24 cellular contexts compared by ENCODE assay signal in the genomic region with DNA sequence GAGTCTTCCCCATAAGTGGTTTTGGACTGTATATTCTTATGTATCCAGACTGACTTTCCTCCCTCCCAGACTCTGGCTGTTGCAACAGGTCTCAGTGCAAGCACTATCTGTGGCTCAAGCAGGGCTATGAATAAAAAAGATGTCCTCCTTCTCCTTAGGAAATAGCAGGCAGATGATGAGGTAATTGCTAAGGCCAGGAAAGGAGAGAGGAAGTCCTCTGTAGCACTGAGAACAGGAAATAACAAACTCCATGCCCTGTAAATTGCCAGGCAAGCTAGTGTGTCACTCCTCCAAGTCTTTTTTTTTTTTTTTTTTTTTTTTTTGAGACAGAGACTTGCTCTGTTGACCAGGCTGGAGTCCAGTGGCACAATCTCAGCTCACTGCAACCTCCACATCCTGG.
"Had no signal": no experiment of that assay in that cellular context is flagged by ENCODE, and none has a peak within 500 bp of the region (broad histone marks: within the 10 kb centered on the region; RNA-seq: fewer than 3 reads in every experiment).

No MANE protein-coding gene starts in this region.

- ATAC-seq: natural killer cell treated with Interleukin-12 subunit alpha and Interleukin-12 subunit beta and Interleukin-15 and Interleukin-18, amount 100 ng/mL, for 72 hours; stimulated activated memory B cell treated with anti-CD40 and anti-IgM and Interleukin-4, amounts not matched to agents 10 μg/mL and 1 μg/mL and 100 μg/mL, for 72 hours; stimulated activated naive CD8-positive, alpha-beta T cell treated with anti-CD3 and anti-CD28 coated beads, Interleukin-15, amount 100 ng/mL, for 72 hours had no signal

- H3K27me3 Mint-ChIP-seq: naive B cell; natural killer cell treated with Interleukin-12 subunit alpha and Interleukin-12 subunit beta and Interleukin-15 and Interleukin-18, amount 100 ng/mL, for 72 hours; stimulated activated memory B cell treated with anti-CD40 and anti-IgM and Interleukin-4, amounts not matched to agents 10 μg/mL and 1 μg/mL and 100 μg/mL, for 72 hours; stimulated activated naive CD8-positive, alpha-beta T cell treated with anti-CD3 and anti-CD28 coated beads, Interleukin-15, amount 100 ng/mL, for 72 hours had no signal

- H3K36me3 Mint-ChIP-seq: mesothelial cell of epicardium; stimulated activated memory B cell treated with anti-CD40 and anti-IgM and Interleukin-4, amounts not matched to agents 10 μg/mL and 1 μg/mL and 100 μg/mL, for 72 hours had no signal

- DNase-seq: immature natural killer cell; kidney; left ventricle myocardium inferior; mesendoderm; naive B cell; ovary; right lobe of liver; stimulated activated CD4-positive, alpha-beta T cell treated with anti-CD3 and anti-CD28 coated beads, Interleukin-1b, Interleukin-23, amount 100 ng/mL, for 48 hours; stimulated activated CD4-positive, alpha-beta T cell treated with anti-CD3 and anti-CD28 coated beads, Interleukin-2, amount 100 ng/mL, for 48 hours; stimulated activated CD4-positive, alpha-beta T cell treated with anti-CD3 and anti-CD28 coated beads, Interleukin-4, amount 100 ng/mL, for 4 hours; stimulated activated CD8-positive, alpha-beta memory T cell treated with anti-CD3 and anti-CD28 coated beads, Interleukin-4, amount 100 ng/mL, for 48 hours; stimulated activated naive CD4-positive, alpha-beta T cell treated with Interleukin-2 at 50 U/mL for 16 hours; stimulated activated naive CD8-positive, alpha-beta T cell treated with anti-CD3 and anti-CD28 coated beads, Interleukin-15, amount 100 ng/mL, for 72 hours; substantia nigra; uterus had no signal

- H3K4me3 Mint-ChIP-seq: immature natural killer cell; mesothelial cell of epicardium; naive B cell; natural killer cell treated with Interleukin-12 subunit alpha and Interleukin-12 subunit beta and Interleukin-15 and Interleukin-18, amount 100 ng/mL, for 72 hours; stimulated activated memory B cell treated with anti-CD40 and anti-IgM and Interleukin-4, amounts not matched to agents 10 μg/mL and 1 μg/mL and 100 μg/mL, for 72 hours; stimulated activated naive CD8-positive, alpha-beta T cell treated with anti-CD3 and anti-CD28 coated beads, Interleukin-15, amount 100 ng/mL, for 72 hours; type B pancreatic cell had no signal

- H3K4me1 Mint-ChIP-seq: immature natural killer cell; naive B cell; stimulated activated memory B cell treated with anti-CD40 and anti-IgM and Interleukin-4, amounts not matched to agents 10 μg/mL and 1 μg/mL and 100 μg/mL, for 72 hours; stimulated activated naive CD8-positive, alpha-beta T cell treated with anti-CD3 and anti-CD28 coated beads, Interleukin-15, amount 100 ng/mL, for 72 hours had no signal

- H3K4me3 ChIP-seq: left ventricle myocardium inferior, lung, ovary, right atrium auricular region, right lobe of liver, smooth muscle cell, tibial nerve, uterus had no signal

- H3K27ac Mint-ChIP-seq: immature natural killer cell; mesothelial cell of epicardium; naive B cell; natural killer cell treated with Interleukin-12 subunit alpha and Interleukin-12 subunit beta and Interleukin-15 and Interleukin-18, amount 100 ng/mL, for 72 hours; progenitor cell of endocrine pancreas; stimulated activated memory B cell treated with anti-CD40 and anti-IgM and Interleukin-4, amounts not matched to agents 10 μg/mL and 1 μg/mL and 100 μg/mL, for 72 hours; stimulated activated naive CD8-positive, alpha-beta T cell treated with anti-CD3 and anti-CD28 coated beads, Interleukin-15, amount 100 ng/mL, for 72 hours; type B pancreatic cell had no signal

- H3K9me3 Mint-ChIP-seq: type B pancreatic cell had no signal
